ENCODE assay signal across 8 cellular contexts in the genomic region with DNA sequence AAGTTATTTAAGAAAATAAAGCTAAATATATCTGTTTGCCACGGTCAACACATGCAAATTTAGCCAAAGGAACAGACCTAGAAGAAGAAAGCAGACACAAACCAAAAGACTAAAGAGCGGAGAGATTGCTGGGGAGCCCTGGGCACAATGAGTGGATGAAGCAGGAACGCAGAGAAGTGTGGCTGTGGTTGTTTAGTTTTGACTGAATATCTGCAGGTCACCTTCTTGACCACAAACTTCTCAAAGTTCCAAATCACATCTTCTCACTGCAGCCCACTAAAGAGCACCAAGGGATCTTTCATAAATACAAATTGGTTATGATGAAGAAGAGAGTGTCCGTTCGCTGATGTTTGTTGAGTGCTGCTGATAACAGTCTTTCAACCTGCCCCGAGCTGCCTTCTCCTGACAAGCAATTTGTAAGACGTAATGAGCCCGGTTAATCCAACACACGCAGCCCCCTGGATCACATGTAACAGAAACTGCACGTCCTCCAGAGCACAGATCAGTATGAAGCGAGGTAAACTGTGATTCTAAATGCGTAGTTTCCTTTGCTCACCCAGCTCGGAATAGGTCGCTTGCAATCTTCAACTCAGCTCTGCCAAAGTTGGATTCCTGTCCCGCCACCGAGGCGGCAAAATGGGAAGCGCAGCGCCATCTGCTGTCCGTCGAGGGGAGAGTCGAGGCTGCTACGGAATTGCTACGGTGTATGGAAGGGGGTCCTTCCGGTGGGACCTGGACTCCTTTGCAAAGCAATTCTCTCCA.
DNase-seq lines count a peak whose midpoint lies in the region; ATAC-seq and TF ChIP-seq lines count a peak whose summit lies in the region.

No MANE protein-coding gene starts in this region.

- TF ChIP-seq EP300 in Ishikawa (IDR thresholded peaks at IDR 0.05; ENCODE audit: borderline replicate concordance) = no peak; the same call in 1 of the 2 replicates
- no peak for TF ChIP-seq EP300 in SK-N-SH (IDR thresholded peaks at IDR 0.05; ENCODE audit: borderline replicate concordance in 1 of 2, low read depth in 1 of 2, low read length in 1 of 2)

- H4K20me1 ChIP-seq in SK-N-SH (ENCODE audit: insufficient read depth) = no peaks in the 10 kb centered on the region

- H3K4me3 ChIP-seq in SK-N-SH (ENCODE audit: low read depth in 2 of 2, low read length in 1 of 2) (peak overlapping the region; percentile 13 to 35; a peak in 2 of 4 replicates), heart right ventricle (peak overlapping the region in 8 of 10 donors; percentile 9 to 59 (median 48)), prostate gland (peak overlapping the region; percentile 11 to 20)

- DNase-seq in ELF-1 (ENCODE audit: low read depth, low spot score) (peak; percentile 90), SK-N-SH (peak; percentile 71), heart right ventricle (peak; percentile 67 to 81), prostate gland (ENCODE audit: low spot score) (peak; percentile 55), ureter (ENCODE audit: low spot score) (peak; percentile 81)
- peak; percentile 71 for DNase-seq in activated naive CD8-positive, alpha-beta T cell treated with anti-CD3 and anti-CD28 coated beads for 36 hours

- H3K79me2 ChIP-seq in SK-N-SH (ENCODE audit: insufficient read depth) = no peaks in the 10 kb centered on the region

- no peak overlapping the region for H3K27ac ChIP-seq in SK-N-SH (ENCODE audit: low read depth in 2 of 2, low read length in 1 of 2)
- no peak overlapping the region for H3K27ac ChIP-seq in heart right ventricle
- no peak overlapping the region for H3K27ac ChIP-seq in prostate gland

- H3K36me3 ChIP-seq in SK-N-SH (replicated peaks in 1 of 2; ENCODE audit: control insufficient read depth in 1 of 2, insufficient read depth in 2 of 2, low read length in 1 of 2) (no peaks in the 10 kb centered on the region), heart right ventricle (no peaks in the 10 kb centered on the region), prostate gland (no peaks in the 10 kb centered on the region)

- H3K27ac Mint-ChIP-seq in activated naive CD8-positive, alpha-beta T cell treated with anti-CD3 and anti-CD28 coated beads for 36 hours = no peak overlapping the region

- no peaks in the 10 kb centered on the region for H3K27me3 ChIP-seq in SK-N-SH (ENCODE audit: insufficient read depth)
- H3K27me3 ChIP-seq in heart right ventricle = no peaks in the 10 kb centered on the region
- H3K27me3 ChIP-seq in prostate gland (replicated peaks; ENCODE audit: insufficient read depth) = no peaks in the 10 kb centered on the region

- TF ChIP-seq POLR2A in prostate gland (IDR thresholded peaks at IDR 0.05) = no peak

- H3K4me2 ChIP-seq in SK-N-SH = peak overlapping the region; percentile 66

- H3K27me3 Mint-ChIP-seq in activated naive CD8-positive, alpha-beta T cell treated with anti-CD3 and anti-CD28 coated beads for 36 hours = peaks cover 19% of the 10 kb centered on the region

- H3K9me3 Mint-ChIP-seq in activated naive CD8-positive, alpha-beta T cell treated with anti-CD3 and anti-CD28 coated beads for 36 hours = no peaks in the 10 kb centered on the region

- no peaks in the 10 kb centered on the region for H3F3A ChIP-seq in SK-N-SH (replicated peaks; ENCODE audit: insufficient read depth)

- POLR2A ChIA-PET in SK-N-SH (lab: Yijun Ruan, JAX) = no interaction called here

- TF ChIP-seq RAD21 in Ishikawa (IDR thresholded peaks at IDR 0.05; ENCODE audit: low read depth) (peak; percentile 100), SK-N-SH (IDR thresholded peaks at IDR 0.05; ENCODE audit: low read length) (peak; percentile 91)

- H3K4me1 ChIP-seq in SK-N-SH (ENCODE audit: control insufficient read depth in 1 of 2, insufficient read depth in 2 of 2, low read depth in 1 of 2, low read length in 1 of 2) (peaks cover 0 to 2% of the 10 kb centered on the region in 2 experiments; a peak in 1 of 4 replicates), heart right ventricle (peaks cover 0 to 17% (median 4%) of the 10 kb centered on the region in 9 donors), prostate gland (replicated peaks) (no peaks in the 10 kb centered on the region)

- no peaks in the 10 kb centered on the region for H3K9me2 ChIP-seq in SK-N-SH

- 38% methylated on average over 25 of the region's 25 CpGs for WGBS in SK-N-SH (ENCODE audit: low lambda C conversion rate)
- 11 to 12% methylated on average over 25 of the region's 25 CpGs for WGBS in heart right ventricle, 2 donors
- 14% methylated on average over 25 of the region's 25 CpGs for WGBS in prostate gland

- CTCF ChIA-PET in SK-N-SH (lab: Yijun Ruan, JAX) = interaction anchor here (0.6 to 7.4 kb wide), 65 partner anchors 9 to 1296 kb away, joined by 3 to 140 read pairs (median 4); no protein-coding TSS in a partner anchor

- no peak overlapping the region for H3K9ac ChIP-seq in SK-N-SH

- ATAC-seq in GM21737 (IDR thresholded peaks at IDR 0.05; ENCODE audit: unreplicated experiment) (peak; percentile 87), heart right ventricle (peak; percentile 72 to 92 (median 89))

- intact Hi-C loops in heart right ventricle (cut with DNase I) = loop anchor here (2.0 to 10.0 kb wide), 10 partner anchors 89 to 1077 kb away; no protein-coding TSS in a partner anchor
- intact Hi-C loops in prostate gland (cut with DNase I) = loop anchor here (2.0 to 10.0 kb wide), 3 partner anchors 339 to 1077 kb away; no protein-coding TSS in a partner anchor

- H2AFZ ChIP-seq in SK-N-SH (ENCODE audit: low read depth) = peak overlapping the region; percentile 74

- no peaks in the 10 kb centered on the region for H3K36me3 Mint-ChIP-seq in activated naive CD8-positive, alpha-beta T cell treated with anti-CD3 and anti-CD28 coated beads for 36 hours

- H3K4me3 Mint-ChIP-seq in activated naive CD8-positive, alpha-beta T cell treated with anti-CD3 and anti-CD28 coated beads for 36 hours = peak overlapping the region; percentile 59

- peak; percentile 95 for TF ChIP-seq CTCF in SK-N-SH (IDR thresholded peaks at IDR 0.05)
- TF ChIP-seq CTCF in heart right ventricle (IDR thresholded peaks at IDR 0.05) = peak; percentile 81 to 97 (median 95)
- TF ChIP-seq CTCF in prostate gland (IDR thresholded peaks at IDR 0.05) = peak; percentile 70 to 90 (median 82)

- H3K4me1 Mint-ChIP-seq in activated naive CD8-positive, alpha-beta T cell treated with anti-CD3 and anti-CD28 coated beads for 36 hours = peaks cover 5% of the 10 kb centered on the region

- H3K9me3 ChIP-seq in SK-N-SH (no peaks in the 10 kb centered on the region), heart right ventricle (no peaks in the 10 kb centered on the region), prostate gland (no peaks in the 10 kb centered on the region)

TF ChIP-seq in Ishikawa, 13 proteins besides CTCF, POLR2A, EP300 and RAD21 (continues in another document):
- TF ChIP-seq YY1 (IDR thresholded peaks at IDR 0.05; ENCODE audit: low read depth) (peak; percentile 40; the same call in 1 of the 2 replicates), CEBPB (IDR thresholded peaks at IDR 0.05) (no peak; the same call in 1 of the 2 replicates)
- TF ChIP-seq, protein P1, sequence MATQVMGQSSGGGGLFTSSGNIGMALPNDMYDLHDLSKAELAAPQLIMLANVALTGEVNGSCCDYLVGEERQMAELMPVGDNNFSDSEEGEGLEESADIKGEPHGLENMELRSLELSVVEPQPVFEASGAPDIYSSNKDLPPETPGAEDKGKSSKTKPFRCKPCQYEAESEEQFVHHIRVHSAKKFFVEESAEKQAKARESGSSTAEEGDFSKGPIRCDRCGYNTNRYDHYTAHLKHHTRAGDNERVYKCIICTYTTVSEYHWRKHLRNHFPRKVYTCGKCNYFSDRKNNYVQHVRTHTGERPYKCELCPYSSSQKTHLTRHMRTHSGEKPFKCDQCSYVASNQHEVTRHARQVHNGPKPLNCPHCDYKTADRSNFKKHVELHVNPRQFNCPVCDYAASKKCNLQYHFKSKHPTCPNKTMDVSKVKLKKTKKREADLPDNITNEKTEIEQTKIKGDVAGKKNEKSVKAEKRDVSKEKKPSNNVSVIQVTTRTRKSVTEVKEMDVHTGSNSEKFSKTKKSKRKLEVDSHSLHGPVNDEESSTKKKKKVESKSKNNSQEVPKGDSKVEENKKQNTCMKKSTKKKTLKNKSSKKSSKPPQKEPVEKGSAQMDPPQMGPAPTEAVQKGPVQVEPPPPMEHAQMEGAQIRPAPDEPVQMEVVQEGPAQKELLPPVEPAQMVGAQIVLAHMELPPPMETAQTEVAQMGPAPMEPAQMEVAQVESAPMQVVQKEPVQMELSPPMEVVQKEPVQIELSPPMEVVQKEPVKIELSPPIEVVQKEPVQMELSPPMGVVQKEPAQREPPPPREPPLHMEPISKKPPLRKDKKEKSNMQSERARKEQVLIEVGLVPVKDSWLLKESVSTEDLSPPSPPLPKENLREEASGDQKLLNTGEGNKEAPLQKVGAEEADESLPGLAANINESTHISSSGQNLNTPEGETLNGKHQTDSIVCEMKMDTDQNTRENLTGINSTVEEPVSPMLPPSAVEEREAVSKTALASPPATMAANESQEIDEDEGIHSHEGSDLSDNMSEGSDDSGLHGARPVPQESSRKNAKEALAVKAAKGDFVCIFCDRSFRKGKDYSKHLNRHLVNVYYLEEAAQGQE (IDR thresholded peaks at IDR 0.05; ENCODE audit: low read depth) = no peak

TF ChIP-seq in SK-N-SH, 30 proteins besides CTCF, POLR2A, EP300 and RAD21:
- TF ChIP-seq MEF2A (IDR thresholded peaks at IDR 0.05; ENCODE audit: borderline replicate concordance, low read depth) (no peak), GATA2 (CRISPR knock-in tag; IDR thresholded peaks at IDR 0.05) (no peak), MXI1 (IDR thresholded peaks at IDR 0.05; ENCODE audit: low read depth, low read length) (no peak), EZH2phosphoT487 (IDR thresholded peaks at IDR 0.05; ENCODE audit: borderline replicate concordance, low read depth) (no peak), SMC3 (IDR thresholded peaks at IDR 0.05; ENCODE audit: low read depth, low read length) (peak; percentile 97)
- TF ChIP-seq, protein P2, sequence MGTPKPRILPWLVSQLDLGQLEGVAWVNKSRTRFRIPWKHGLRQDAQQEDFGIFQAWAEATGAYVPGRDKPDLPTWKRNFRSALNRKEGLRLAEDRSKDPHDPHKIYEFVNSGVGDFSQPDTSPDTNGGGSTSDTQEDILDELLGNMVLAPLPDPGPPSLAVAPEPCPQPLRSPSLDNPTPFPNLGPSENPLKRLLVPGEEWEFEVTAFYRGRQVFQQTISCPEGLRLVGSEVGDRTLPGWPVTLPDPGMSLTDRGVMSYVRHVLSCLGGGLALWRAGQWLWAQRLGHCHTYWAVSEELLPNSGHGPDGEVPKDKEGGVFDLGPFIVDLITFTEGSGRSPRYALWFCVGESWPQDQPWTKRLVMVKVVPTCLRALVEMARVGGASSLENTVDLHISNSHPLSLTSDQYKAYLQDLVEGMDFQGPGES (IDR thresholded peaks at IDR 0.05; ENCODE audit: low read depth, low read length) = no peak
